ENCODE assay signal across 22 cellular contexts in the genomic region with DNA sequence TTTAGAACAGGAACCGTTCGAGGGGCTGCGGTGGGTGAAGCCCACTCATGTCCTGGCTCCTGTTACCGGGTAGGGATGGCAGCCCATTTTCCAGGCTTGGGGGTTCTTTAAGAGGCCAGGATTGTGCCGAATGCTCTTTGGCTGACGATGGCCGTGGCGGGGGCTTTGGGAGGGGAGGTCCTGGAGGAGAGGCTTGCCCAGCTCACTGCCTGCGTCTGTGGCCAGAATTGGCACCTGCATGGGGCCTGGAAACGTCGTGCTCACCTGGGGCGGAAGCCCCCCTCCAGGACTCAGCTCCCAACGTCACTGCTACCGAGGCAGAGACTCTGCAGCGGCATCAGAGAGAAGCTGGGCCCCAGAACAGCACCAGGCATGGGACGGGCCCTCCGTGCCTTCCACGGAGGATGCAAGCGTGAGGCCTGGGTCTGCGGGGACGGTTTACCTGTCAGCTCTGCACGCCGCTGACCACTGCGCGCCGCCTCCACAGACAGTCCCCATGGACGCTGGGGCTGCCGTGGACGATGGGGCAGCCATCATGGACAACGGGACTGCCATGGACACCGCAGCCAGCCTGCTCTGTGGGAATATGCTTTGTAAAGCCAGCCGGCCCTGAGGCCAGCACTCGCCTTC.
DNase-seq lines count a peak whose midpoint lies in the region; ATAC-seq, FAIRE-seq and TF ChIP-seq lines count a peak whose summit lies in the region.
"Had no signal": no experiment of that assay in that cellular context is flagged by ENCODE, and none has a peak within 500 bp of the region (broad histone marks: within the 10 kb centered on the region; RNA-seq: fewer than 3 reads in every experiment).

No MANE protein-coding gene starts in this region.

- 89% methylated on average over 33 of the region's 33 CpGs; no CpG with 5 or more reads in 1 of the 2 experiments for WGBS in H1 (ENCODE audit: extremely low coverage in 1 of 2, insufficient coverage in 1 of 2, insufficient read length in 1 of 2, insufficient replicate concordance in 2 of 2, low coverage in 1 of 2, low lambda C conversion rate in 2 of 2, missing lambda C conversion rate in 1 of 2), 2 experiments
- WGBS in mesenchymal stem cell: 96% methylated on average over 33 of the region's 33 CpGs
- WGBS in upper lobe of left lung, 2 donors: 98 to 100% methylated on average over 6 to 33 of the region's 33 CpGs

- ATAC-seq in upper lobe of left lung (ENCODE audit: low FRiP score in 2 of 2) (peak; percentile 14 to 58), GM18867 (IDR thresholded peaks at IDR 0.05; ENCODE audit: unreplicated experiment) (no peak)
- ATAC-seq: gastroesophageal sphincter had no signal

- H2BK15ac ChIP-seq in H1 (ENCODE audit: low read length): no peak overlapping the region
- H2BK15ac ChIP-seq in mesenchymal stem cell (ENCODE audit: low read depth, poor library complexity, severe bottlenecking): no peak overlapping the region

- H2BK5ac ChIP-seq in H1 (ENCODE audit: low read depth, low read length) (no peak overlapping the region; the same call in 1 of the 2 replicates), mesenchymal stem cell (ENCODE audit: low read depth, low read length, poor library complexity, severe bottlenecking) (no peak overlapping the region)

- H3K27ac ChIP-seq in H1 (ENCODE audit: low read depth, low read length) (no peak overlapping the region), mesenchymal stem cell (ENCODE audit: low read length, poor library complexity, severe bottlenecking) (no peak overlapping the region), upper lobe of left lung (no peak overlapping the region)
- H3K27ac ChIP-seq: dorsolateral prefrontal cortex, gastroesophageal sphincter had no signal

- H3K14ac ChIP-seq in H1 (ENCODE audit: insufficient read length) (no peak overlapping the region), mesenchymal stem cell (ENCODE audit: low read length in 2 of 2) (no peak overlapping the region)

- H3K36me3 Mint-ChIP-seq in activated naive CD4-positive, alpha-beta T cell treated with anti-CD3 and anti-CD28 coated beads, Interleukin-2, amount 10 ng/mL, durations not matched to agents 7 days and 5 days: peaks cover 11% of the 10 kb centered on the region
- H3K36me3 Mint-ChIP-seq in Caco-2 (ENCODE audit: insufficient read depth, unreplicated experiment): no peaks in the 10 kb centered on the region
- H3K36me3 Mint-ChIP-seq in immature natural killer cell: peaks cover 0 to 5% (median 4%) of the 10 kb centered on the region in 3 donors

- H3K9me3 ChIP-seq in H1 (ENCODE audit: insufficient read depth in 2 of 2, low read depth in 1 of 2, low read length in 1 of 2) (no peaks in the 10 kb centered on the region; a peak in 1 of 4 replicates), mesenchymal stem cell (ENCODE audit: control insufficient read depth, low read length) (no peaks in the 10 kb centered on the region), upper lobe of left lung (no peaks in the 10 kb centered on the region), Caco-2 (no peaks in the 10 kb centered on the region)
- H3K9me3 ChIP-seq: gastroesophageal sphincter had no signal

- no TSS peak for BruUV-seq in Caco-2 (replicated peaks; lab: Mats Ljungman, UMichigan)

- H3K9me3 Mint-ChIP-seq in activated naive CD4-positive, alpha-beta T cell treated with anti-CD3 and anti-CD28 coated beads, Interleukin-2, amount 10 ng/mL, durations not matched to agents 7 days and 5 days: no peaks in the 10 kb centered on the region
- H3K9me3 Mint-ChIP-seq in Caco-2 (ENCODE audit: unreplicated experiment): no peaks in the 10 kb centered on the region
- no peaks in the 10 kb centered on the region for H3K9me3 Mint-ChIP-seq in immature natural killer cell
- H3K9me3 Mint-ChIP-seq: activated T-cell treated with anti-CD3 and anti-CD28 coated beads, Interleukin-2, amount 50 U/mL, for 72 hours; T-cell had no signal

- TF ChIP-seq RAD21 in H1 (IDR thresholded peaks at IDR 0.05 in 1 of 2, conservative IDR thresholded peaks at IDR 0.05 in 1 of 2; ENCODE audit: low read depth in 2 of 2, low read length in 2 of 2): no peak

- no peak overlapping the region for H3K56ac ChIP-seq in H1 (replicated peaks; ENCODE audit: insufficient read length, low read depth, low read length)

- no peaks in the 10 kb centered on the region for H3K27me3 Mint-ChIP-seq in activated naive CD4-positive, alpha-beta T cell treated with anti-CD3 and anti-CD28 coated beads, Interleukin-2, amount 10 ng/mL, durations not matched to agents 7 days and 5 days
- H3K27me3 Mint-ChIP-seq in Caco-2 (ENCODE audit: insufficient read depth, unreplicated experiment) (no peaks in the 10 kb centered on the region), immature natural killer cell (ENCODE audit: low read depth in 3 of 3) (peaks cover 0 to 2% (median 0%) of the 10 kb centered on the region in 3 donors)
- H3K27me3 Mint-ChIP-seq: T-cell had no signal

- TF ChIP-seq EP300 in H1 (IDR thresholded peaks at IDR 0.05; ENCODE audit: borderline replicate concordance in 1 of 2, low read depth in 2 of 2, low read length in 2 of 2): no peak
- TF ChIP-seq EP300 in upper lobe of left lung (IDR thresholded peaks at IDR 0.05): no peak

- no peak overlapping the region for H3K4me2 ChIP-seq in H1 (ENCODE audit: insufficient read depth in 1 of 2, low read depth in 2 of 2, low read length in 2 of 2)
- H3K4me2 ChIP-seq in mesenchymal stem cell (ENCODE audit: low read length, poor library complexity, severe bottlenecking): no peak overlapping the region

- DNase-seq in activated naive CD4-positive, alpha-beta T cell treated with anti-CD3 and anti-CD28 coated beads, Interleukin-2, amount 10 ng/mL, durations not matched to agents 7 days and 5 days: peak; percentile 17
- no peak for DNase-seq in activated naive CD4-positive, alpha-beta T cell (lab: John Stamatoyannopoulos, UW)
- DNase-seq in H1 (ENCODE audit: low read depth in 1 of 2, low spot score in 2 of 2): no peak
- no peak for DNase-seq in mesenchymal stem cell
- peak in 1 of 2 donors; percentile 77 for DNase-seq in upper lobe of left lung
- DNase-seq in Caco-2: no peak
- no peak for DNase-seq in immature natural killer cell
- DNase-seq: ACHN; activated CD4-positive, alpha-beta T cell treated with anti-CD3 and anti-CD28 coated beads, Interleukin-2, amount 50 U/mL, for 48 hours; activated T-cell treated with anti-CD3 and anti-CD28 coated beads, Interleukin-2, amount 50 U/mL, for 72 hours; erythroblast; KG1; NCI-H1048; NCI-H510A; nephron progenitor cell; stimulated activated naive CD4-positive, alpha-beta T cell treated with Interleukin-2 at 50 U/mL for 16 hours; T-cell had no signal

- no peaks in the 10 kb centered on the region for H3K27me3 ChIP-seq in H1 (replicated peaks in 1 of 4; ENCODE audit: control insufficient read depth in 3 of 4, extremely low read depth in 1 of 4, insufficient read depth in 3 of 4, low read length in 3 of 4)
- H3K27me3 ChIP-seq in mesenchymal stem cell (ENCODE audit: control insufficient read depth in 1 of 2, insufficient read depth in 1 of 2, low read length in 2 of 2): no peaks in the 10 kb centered on the region
- no peaks in the 10 kb centered on the region for H3K27me3 ChIP-seq in upper lobe of left lung
- H3K27me3 ChIP-seq in Caco-2 (replicated peaks; ENCODE audit: control insufficient read depth, insufficient read depth, low read length): no peaks in the 10 kb centered on the region
- H3K27me3 ChIP-seq: dorsolateral prefrontal cortex, gastroesophageal sphincter had no signal

- no peak overlapping the region for H2BK120ac ChIP-seq in H1 (replicated peaks; ENCODE audit: low read depth, low read length)
- no peak overlapping the region for H2BK120ac ChIP-seq in mesenchymal stem cell (ENCODE audit: low read depth, low read length)

- H3K18ac ChIP-seq in H1 (ENCODE audit: extremely low read depth, low read length) (no peak overlapping the region), mesenchymal stem cell (ENCODE audit: low read depth in 1 of 2, low read length in 2 of 2) (no peak overlapping the region)

- H4K91ac ChIP-seq in H1 (replicated peaks; ENCODE audit: insufficient read length, low read length) (no peak overlapping the region), mesenchymal stem cell (ENCODE audit: low read length) (peak overlapping the region; percentile 45)

- H3K4me1 ChIP-seq in H1 (replicated peaks in 1 of 4; ENCODE audit: control insufficient read depth in 3 of 4, insufficient read depth in 4 of 4, low read length in 3 of 4) (no peaks in the 10 kb centered on the region), mesenchymal stem cell (ENCODE audit: control insufficient read depth, insufficient read depth, low read depth, low read length) (peaks cover under 1% of the 10 kb centered on the region), upper lobe of left lung (no peaks in the 10 kb centered on the region), Caco-2 (no peaks in the 10 kb centered on the region)
- H3K4me1 ChIP-seq: gastroesophageal sphincter had no signal

- intact Hi-C loops in Caco-2 (cut with micrococcal nuclease; ENCODE audit: unreplicated experiment): no loop called here

- H3K36me3 ChIP-seq in H1 (ENCODE audit: control insufficient read depth in 2 of 4, insufficient read depth in 4 of 4, low read length in 3 of 4) (no peaks in the 10 kb centered on the region), mesenchymal stem cell (ENCODE audit: control insufficient read depth in 1 of 2, insufficient read depth in 2 of 2, low read depth in 1 of 2, low read length in 2 of 2) (no peaks in the 10 kb centered on the region), upper lobe of left lung (peaks cover 0 to 18% (median 6%) of the 10 kb centered on the region in 4 donors), Caco-2 (ENCODE audit: control insufficient read depth, insufficient read depth, low read length) (no peaks in the 10 kb centered on the region)

- no peak overlapping the region for H4K5ac ChIP-seq in H1 (ENCODE audit: insufficient read length, low read depth, low read length)

- POLR2A ChIA-PET in H1 (lab: Charles Lee; ENCODE audit: partially characterized antibody) (no interaction called here), Caco-2 (lab: Charles Lee) (no interaction called here)

- TF ChIP-seq POLR2A in H1 (IDR thresholded peaks at IDR 0.05; ENCODE audit: control extremely low read depth in 1 of 2, low read depth in 2 of 2, low read length in 2 of 2): no peak
- no peak for TF ChIP-seq POLR2A in upper lobe of left lung (IDR thresholded peaks at IDR 0.05)

- H3K27ac Mint-ChIP-seq in activated naive CD4-positive, alpha-beta T cell treated with anti-CD3 and anti-CD28 coated beads, Interleukin-2, amount 10 ng/mL, durations not matched to agents 7 days and 5 days: peak overlapping the region; percentile 19
- H3K27ac Mint-ChIP-seq in Caco-2 (ENCODE audit: unreplicated experiment) (no peak overlapping the region), immature natural killer cell (no peak overlapping the region)
- H3K27ac Mint-ChIP-seq: activated T-cell treated with anti-CD3 and anti-CD28 coated beads, Interleukin-2, amount 50 U/mL, for 72 hours had no signal

- H3K23ac ChIP-seq in H1 (ENCODE audit: insufficient read length) (no peak overlapping the region), mesenchymal stem cell (ENCODE audit: low read length in 2 of 2) (no peak overlapping the region)

- no peak overlapping the region for H2BK12ac ChIP-seq in H1 (ENCODE audit: low read depth, low read length)
- no peak overlapping the region for H2BK12ac ChIP-seq in mesenchymal stem cell (ENCODE audit: low read length in 2 of 2)

- no peak overlapping the region for H3K4me3 Mint-ChIP-seq in activated naive CD4-positive, alpha-beta T cell treated with anti-CD3 and anti-CD28 coated beads, Interleukin-2, amount 10 ng/mL, durations not matched to agents 7 days and 5 days
- H3K4me3 Mint-ChIP-seq in Caco-2 (ENCODE audit: unreplicated experiment) (no peak overlapping the region), immature natural killer cell (no peak overlapping the region)
- H3K4me3 Mint-ChIP-seq: activated T-cell treated with anti-CD3 and anti-CD28 coated beads, Interleukin-2, amount 50 U/mL, for 72 hours; nephron progenitor cell had no signal

- no peaks in the 10 kb centered on the region for H3K79me2 ChIP-seq in H1 (ENCODE audit: control insufficient read depth in 1 of 2, insufficient read depth in 2 of 2, low read length in 2 of 2)

- H2AK5ac ChIP-seq in H1 (ENCODE audit: low read depth, low read length): no peak overlapping the region
- no peak overlapping the region for H2AK5ac ChIP-seq in mesenchymal stem cell (ENCODE audit: low read length, severe bottlenecking)

- H3K4ac ChIP-seq in H1 (replicated peaks; ENCODE audit: insufficient read length, low read depth, low read length) (no peak overlapping the region), mesenchymal stem cell (ENCODE audit: low read depth in 1 of 2, low read length in 2 of 2) (no peak overlapping the region)

- H3K9ac ChIP-seq in H1 (replicated peaks in 1 of 4; ENCODE audit: extremely low read depth in 1 of 4, low read depth in 3 of 4, low read length in 3 of 4) (no peak overlapping the region), mesenchymal stem cell (ENCODE audit: low read length) (no peak overlapping the region)

- TF ChIP-seq CTCF in H1 (IDR thresholded peaks at IDR 0.05; ENCODE audit: control extremely low read depth in 1 of 3, insufficient read depth in 1 of 3, low read depth in 1 of 3, low read length in 3 of 3) (no peak), upper lobe of left lung (IDR thresholded peaks at IDR 0.05) (no peak), Caco-2 (IDR thresholded peaks at IDR 0.05; ENCODE audit: insufficient read depth in 1 of 2, low read depth in 1 of 2, low read length in 1 of 2, severe bottlenecking in 1 of 2, unreplicated experiment in 1 of 2) (no peak)

- H3K79me1 ChIP-seq in H1 (ENCODE audit: low read depth, low read length) (no peaks in the 10 kb centered on the region), mesenchymal stem cell (replicated peaks; ENCODE audit: low read length, poor library complexity, severe bottlenecking) (no peaks in the 10 kb centered on the region)

- H2AFZ ChIP-seq in H1 (ENCODE audit: low read length): no peak overlapping the region
- no peak overlapping the region for H2AFZ ChIP-seq in mesenchymal stem cell (ENCODE audit: low read depth, low read length)

- peaks cover 10% of the 10 kb centered on the region for H3K4me1 Mint-ChIP-seq in activated naive CD4-positive, alpha-beta T cell treated with anti-CD3 and anti-CD28 coated beads, Interleukin-2, amount 10 ng/mL, durations not matched to agents 7 days and 5 days
- H3K4me1 Mint-ChIP-seq in Caco-2 (ENCODE audit: low read depth, unreplicated experiment) (no peaks in the 10 kb centered on the region), immature natural killer cell (no peaks in the 10 kb centered on the region)

- H4K8ac ChIP-seq in H1 (ENCODE audit: extremely low read depth, insufficient read depth, low read length): peak overlapping the region; percentile 57; the same call in 1 of the 2 replicates
- H4K8ac ChIP-seq in mesenchymal stem cell (ENCODE audit: low read length): no peak overlapping the region

- H3K23me2 ChIP-seq in H1 (ENCODE audit: low read depth, low read length): no peaks in the 10 kb centered on the region

- H3K4me3 ChIP-seq in H1 (ENCODE audit: extremely low read depth in 1 of 4, insufficient read depth in 2 of 4, low read depth in 3 of 4, low read length in 4 of 4) (no peak overlapping the region), mesenchymal stem cell (ENCODE audit: insufficient read depth in 1 of 2, low read depth in 1 of 2, low read length in 2 of 2) (no peak overlapping the region), upper lobe of left lung (no peak overlapping the region), Caco-2 (ENCODE audit: low read depth, low read length) (no peak overlapping the region)
- H3K4me3 ChIP-seq: dorsolateral prefrontal cortex, gastroesophageal sphincter had no signal

- CTCF ChIA-PET in activated naive CD4-positive, alpha-beta T cell treated with anti-CD3 and anti-CD28 coated beads, Interleukin-2, amount 10 ng/mL, durations not matched to agents 7 days and 5 days (lab: Charles Lee): no interaction called here
- CTCF ChIA-PET in H1 (lab: Charles Lee; ENCODE audit: partially characterized antibody) (interaction anchor here (1.1 kb wide), 1 partner anchor 27 kb away, joined by 4 read pairs; no protein-coding TSS in a partner anchor), Caco-2 (lab: Charles Lee) (no interaction called here)

- H4K20me1 ChIP-seq in H1 (replicated peaks in 1 of 2; ENCODE audit: control insufficient read depth in 1 of 2, insufficient read depth in 2 of 2, low read length in 2 of 2): no peaks in the 10 kb centered on the region

- H2BK20ac ChIP-seq in H1 (ENCODE audit: low read length): no peak overlapping the region

- FAIRE-seq in H1 (lab: Jason Lieb, UNC): no peak
- FAIRE-seq: bronchial epithelial cell, H54 had no signal
